17 cellular contexts compared by ENCODE assay signal in genomic region chr17:2860045-2860444, GRCh38.
"Had no signal": no experiment of that assay in that cellular context is flagged by ENCODE, and none has a peak within 500 bp of the region (broad histone marks: within the 10 kb centered on the region; RNA-seq: fewer than 3 reads in every experiment).

No MANE protein-coding gene starts in this region.

- H3K27ac ChIP-seq: epithelial cell of prostate, lower lobe of right lung, thyroid gland had no signal

- DNase-seq: activated CD4-positive, alpha-beta T cell treated with anti-CD3 and anti-CD28 coated beads, Interleukin-2, amount 10 ng/mL, durations not matched to agents 7 days and 5 days; activated CD4-positive, CD25-positive, alpha-beta regulatory T cell; activated CD8-positive, alpha-beta memory T cell treated with anti-CD3 and anti-CD28 coated beads, Interleukin-2, amount 50 U/mL, for 48 hours; activated effector memory CD4-positive, alpha-beta T cell treated with Interleukin-2 at 50 U/mL for 16 hours; activated naive CD4-positive, alpha-beta T cell treated with anti-CD3 and anti-CD28 coated beads, Interleukin-2, amount 50 U/mL, for 16 hours; activated T-cell treated with anti-CD3 and anti-CD28 coated beads, Interleukin-2, amount 50 U/mL, for 48 hours; effector memory CD8-positive, alpha-beta T cell; foreskin fibroblast; hippocampal formation; lower lobe of right lung; nucleus accumbens; posterior cingulate gyrus; retina; stimulated activated naive CD4-positive, alpha-beta T cell; thyroid gland had no signal

- H3K27me3 Mint-ChIP-seq: effector memory CD8-positive, alpha-beta T cell had no signal

- H3K27ac Mint-ChIP-seq: activated CD4-positive, alpha-beta T cell treated with anti-CD3 and anti-CD28 coated beads, Interleukin-2, amount 10 ng/mL, durations not matched to agents 7 days and 5 days; nephron had no signal

- H3K4me3 ChIP-seq: lower lobe of right lung, thyroid gland had no signal

- H3K27me3 ChIP-seq: thyroid gland had no signal

- H3K4me1 Mint-ChIP-seq: activated CD4-positive, alpha-beta T cell treated with anti-CD3 and anti-CD28 coated beads, Interleukin-2, amount 10 ng/mL, durations not matched to agents 7 days and 5 days had no signal

- H3K9me3 ChIP-seq: lower lobe of right lung, thyroid gland had no signal

- H3K36me3 ChIP-seq: lower lobe of right lung, thyroid gland had no signal

- H3K4me3 Mint-ChIP-seq: activated CD4-positive, alpha-beta T cell treated with anti-CD3 and anti-CD28 coated beads, Interleukin-2, amount 10 ng/mL, durations not matched to agents 7 days and 5 days; effector memory CD8-positive, alpha-beta T cell; nephron had no signal

- H3K9me3 Mint-ChIP-seq: activated CD4-positive, alpha-beta T cell treated with anti-CD3 and anti-CD28 coated beads, Interleukin-2, amount 10 ng/mL, durations not matched to agents 7 days and 5 days; effector memory CD8-positive, alpha-beta T cell had no signal
